In the genomic region with DNA sequence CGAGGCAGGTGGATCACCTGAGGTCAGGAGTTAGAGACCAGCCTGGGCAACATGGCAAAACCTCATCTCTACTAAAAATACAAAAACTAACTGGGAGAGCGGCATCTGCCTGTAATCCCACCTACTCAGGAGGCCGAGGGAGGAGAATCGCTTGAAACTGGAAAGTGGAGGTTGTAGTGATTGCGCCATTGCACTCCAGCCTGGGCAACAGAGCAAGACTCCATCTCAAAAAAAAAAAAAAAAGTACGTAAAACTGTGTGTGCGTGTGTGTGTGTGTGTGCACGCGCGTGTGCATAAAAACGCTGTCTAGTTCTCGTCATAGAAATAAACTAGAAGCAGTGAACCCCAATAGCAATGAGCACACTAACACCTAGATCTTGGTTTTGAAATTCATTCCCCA, we compare ENCODE assay signal across 6 cellular contexts. TPM values are rescaled to one million over a fixed set of nuclear protein-coding genes. Genes with fewer than 3 reads are reported as not detected.
DNase-seq lines count a peak whose midpoint lies in the region; ATAC-seq and TF ChIP-seq lines count a peak whose summit lies in the region.
"Not testable (repeated sequence)": the region's sequence is repeated elsewhere in the genome, so short reads cannot be mapped to it uniquely, and the experiment has no call there.

No MANE protein-coding gene starts in this region.

- H2AK5ac ChIP-seq in H9 (ENCODE audit: insufficient read length, low read length): not testable (repeated sequence)

- no CpG with 5 or more reads among the region's 12 CpGs for WGBS in H9 (ENCODE audit: extremely low coverage, insufficient read length, low lambda C conversion rate)

- not testable (repeated sequence) for H2BK120ac ChIP-seq in H9 (ENCODE audit: low read depth, low read length, poor library complexity, severe bottlenecking)

- H4K91ac ChIP-seq in H9 (ENCODE audit: insufficient read length, low read depth, low read length): not testable (repeated sequence)

- H3K23ac ChIP-seq in H9 (ENCODE audit: insufficient read length, low read depth, low read length): not testable (repeated sequence)

- H3K79me2 ChIP-seq in H9 (ENCODE audit: insufficient read depth, low read length): not testable (repeated sequence)

- H3K23me2 ChIP-seq in H9 (ENCODE audit: insufficient read length, low read depth, low read length, poor library complexity, severe bottlenecking): not testable (repeated sequence)

- H4K20me1 ChIP-seq in H9 (ENCODE audit: control insufficient read depth, insufficient read depth, insufficient read length): not testable (repeated sequence)

- H3K36me3 Mint-ChIP-seq in H9 (ENCODE audit: insufficient read depth in 1 of 3, low read depth in 3 of 3): peaks cover 43 to 85% (median 67%) of the 10 kb centered on the region in 3 experiments; a peak in 6 of 7 replicates
- H3K36me3 Mint-ChIP-seq in T-helper 17 cell (ENCODE audit: low read depth): peaks cover 11% of the 10 kb centered on the region
- H3K36me3 Mint-ChIP-seq in activated T-helper 17 cell treated with anti-CD3 and anti-CD28 coated beads, Interleukin-2, amount 50 U/mL, for 72 hours (ENCODE audit: low read depth): peaks cover 96% of the 10 kb centered on the region
- H3K36me3 Mint-ChIP-seq in central memory CD8-positive, alpha-beta T cell (ENCODE audit: insufficient read depth): peaks cover 66% of the 10 kb centered on the region
- H3K36me3 Mint-ChIP-seq in stimulated activated effector memory CD8-positive, alpha-beta T cell treated with anti-CD3 and anti-CD28 coated beads, Interleukin-12 subunit alpha, Interleukin-12 subunit beta, amount 100 ng/mL, for 72 hours: peaks cover 100% of the 10 kb centered on the region

- peaks cover 15 to 24% of the 10 kb centered on the region in 2 experiments for H3K4me1 Mint-ChIP-seq in H9
- H3K4me1 Mint-ChIP-seq in T-helper 17 cell: peaks cover 12% of the 10 kb centered on the region
- not testable (repeated sequence) for H3K4me1 Mint-ChIP-seq in activated T-helper 17 cell treated with anti-CD3 and anti-CD28 coated beads, Interleukin-2, amount 50 U/mL, for 72 hours; central memory CD8-positive, alpha-beta T cell; stimulated activated effector memory CD8-positive, alpha-beta T cell treated with anti-CD3 and anti-CD28 coated beads, Interleukin-12 subunit alpha, Interleukin-12 subunit beta, amount 100 ng/mL, for 72 hours

- H2BK20ac ChIP-seq in H9 (ENCODE audit: low read depth, low read length, poor library complexity, severe bottlenecking): not testable (repeated sequence)

- not testable (repeated sequence) for DNase-seq in H9; T-helper 17 cell; central memory CD8-positive, alpha-beta T cell (ENCODE audit: low spot score in 2 of 2); stimulated activated effector memory CD8-positive, alpha-beta T cell treated with anti-CD3 and anti-CD28 coated beads, Interleukin-12 subunit alpha, Interleukin-12 subunit beta, amount 100 ng/mL, for 72 hours (ENCODE audit: low spot score in 2 of 2)
- DNase-seq in islet precursor cell: peak; percentile 9

- H2BK12ac ChIP-seq in H9 (ENCODE audit: insufficient read length, low read depth, low read length): not testable (repeated sequence)

- H3K4me1 ChIP-seq in H9 (ENCODE audit: insufficient read depth, low read length): not testable (repeated sequence)

- H3K56ac ChIP-seq in H9 (ENCODE audit: insufficient read length, low read depth, low read length): not testable (repeated sequence)

- H4K5ac ChIP-seq in H9 (ENCODE audit: insufficient read length, low read depth, low read length): not testable (repeated sequence)

- H2AFZ ChIP-seq in H9 (ENCODE audit: low read length): not testable (repeated sequence)

- not testable (repeated sequence) for H3K79me1 ChIP-seq in H9 (ENCODE audit: insufficient read depth, low read depth, low read length, poor library complexity, severe bottlenecking)

- not testable (repeated sequence) for H3K9ac ChIP-seq in H9 (ENCODE audit: extremely low read depth, insufficient read length, low read length)

- H3K9me3 ChIP-seq in H9 (ENCODE audit: control insufficient read depth, low read depth, low read length); T-helper 17 cell (ENCODE audit: control insufficient read depth, low read length, poor library complexity, severe bottlenecking): not testable (repeated sequence)

- H3K14ac ChIP-seq in H9 (ENCODE audit: insufficient read depth, low read length): not testable (repeated sequence)

- H2BK5ac ChIP-seq in H9 (ENCODE audit: insufficient read length, low read length): not testable (repeated sequence)

- not testable (repeated sequence) for H3K4me2 ChIP-seq in H9 (ENCODE audit: insufficient read depth, insufficient read length, low read length)

- H3K27ac ChIP-seq in H9 (ENCODE audit: insufficient read length, low read depth, low read length): not testable (repeated sequence)

- not testable (repeated sequence) for H2BK15ac ChIP-seq in H9 (ENCODE audit: low read depth, low read length)

- not testable (repeated sequence) for H3T11ph ChIP-seq in H9 (ENCODE audit: low read length)

- H3K27ac Mint-ChIP-seq in H9: peak overlapping the region in 2 of 3 experiments; percentile 65 to 76; a peak in 3 of 7 replicates
- peak overlapping the region; percentile 9 for H3K27ac Mint-ChIP-seq in T-helper 17 cell
- H3K27ac Mint-ChIP-seq in activated T-helper 17 cell treated with anti-CD3 and anti-CD28 coated beads, Interleukin-2, amount 50 U/mL, for 72 hours: peak overlapping the region; percentile 58
- H3K27ac Mint-ChIP-seq in central memory CD8-positive, alpha-beta T cell (ENCODE audit: low read depth): peak overlapping the region; percentile 49
- peak overlapping the region; percentile 48 for H3K27ac Mint-ChIP-seq in stimulated activated effector memory CD8-positive, alpha-beta T cell treated with anti-CD3 and anti-CD28 coated beads, Interleukin-12 subunit alpha, Interleukin-12 subunit beta, amount 100 ng/mL, for 72 hours

- TF ChIP-seq CTCF in H9 (conservative IDR thresholded peaks at IDR 0.05): not testable (repeated sequence)

- H3K27me3 Mint-ChIP-seq in H9 (ENCODE audit: low read depth); T-helper 17 cell; activated T-helper 17 cell treated with anti-CD3 and anti-CD28 coated beads, Interleukin-2, amount 50 U/mL, for 72 hours; central memory CD8-positive, alpha-beta T cell: not testable (repeated sequence)

- H3K27me3 ChIP-seq in H9 (ENCODE audit: insufficient read depth, low read length): not testable (repeated sequence)

- H3K9me3 Mint-ChIP-seq in H9; activated T-helper 17 cell treated with anti-CD3 and anti-CD28 coated beads, Interleukin-2, amount 50 U/mL, for 72 hours; central memory CD8-positive, alpha-beta T cell; stimulated activated effector memory CD8-positive, alpha-beta T cell treated with anti-CD3 and anti-CD28 coated beads, Interleukin-12 subunit alpha, Interleukin-12 subunit beta, amount 100 ng/mL, for 72 hours: not testable (repeated sequence)

- not testable (repeated sequence) for H3K4me3 Mint-ChIP-seq in H9; T-helper 17 cell; activated T-helper 17 cell treated with anti-CD3 and anti-CD28 coated beads, Interleukin-2, amount 50 U/mL, for 72 hours; central memory CD8-positive, alpha-beta T cell; stimulated activated effector memory CD8-positive, alpha-beta T cell treated with anti-CD3 and anti-CD28 coated beads, Interleukin-12 subunit alpha, Interleukin-12 subunit beta, amount 100 ng/mL, for 72 hours

- not testable (repeated sequence) for H3K18ac ChIP-seq in H9 (ENCODE audit: insufficient read length, low read depth, low read length)

- not testable (repeated sequence) for ATAC-seq in T-helper 17 cell; activated T-helper 17 cell treated with anti-CD3 and anti-CD28 coated beads, Interleukin-2, amount 50 U/mL, for 72 hours (replicated peaks); central memory CD8-positive, alpha-beta T cell (replicated peaks; ENCODE audit: extremely low read depth, poor library complexity, severe bottlenecking); stimulated activated effector memory CD8-positive, alpha-beta T cell treated with anti-CD3 and anti-CD28 coated beads, Interleukin-12 subunit alpha, Interleukin-12 subunit beta, amount 100 ng/mL, for 72 hours

- not testable (repeated sequence) for H4K8ac ChIP-seq in H9 (replicated peaks; ENCODE audit: insufficient read length, low read depth, low read length)

- H3K4ac ChIP-seq in H9 (ENCODE audit: low read depth, low read length): not testable (repeated sequence)

RNA-seq across cellular contexts. Expression of gene ERP29, which starts 23.4 kb away (rescaled TPM):
- 160 and 164 TPM in 2 replicates for total RNA-seq in H9 (2021)
- total RNA-seq in T-helper 17 cell: 100 to 1,000 TPM; 104 to 124 TPM
- 10 to 100 TPM; 68.5 to 93.0 TPM for total RNA-seq in activated T-helper 17 cell treated with anti-CD3 and anti-CD28 coated beads, Interleukin-2, amount 50 U/mL, for 72 hours

RNA-seq across cellular contexts. Expression of gene TMEM116, which starts 23.6 kb away (rescaled TPM):
- total RNA-seq in H9 (2021) (10.5 and 10.8 TPM in 2 replicates), T-helper 17 cell (10 to 100 TPM; 22.4 to 28.4 TPM)
- total RNA-seq in activated T-helper 17 cell treated with anti-CD3 and anti-CD28 coated beads, Interleukin-2, amount 50 U/mL, for 72 hours: 10 to 100 TPM; 13.8 to 16.9 TPM

Comparison
In these comparisons a context has a peak if more than half of its experiments do, and no peak if none do; other contexts are left out.
1. H3K27ac Mint-ChIP-seq: peak in every context shown above with its lines; median percentile 70 in H9; 58 in activated T-helper 17 cell treated with anti-CD3 and anti-CD28 coated beads, Interleukin-2, amount 50 U/mL, for 72 hours; 49 in central memory CD8-positive, alpha-beta T cell; 48 in stimulated activated effector memory CD8-positive, alpha-beta T cell treated with anti-CD3 and anti-CD28 coated beads, Interleukin-12 subunit alpha, Interleukin-12 subunit beta, amount 100 ng/mL, for 72 hours; 9 in T-helper 17 cell.